1 cellular context compared by ENCODE assay signal in genomic region chr5:165232629-165233028, GRCh38.
TF ChIP-seq lines count a peak whose summit lies in the region.

No MANE protein-coding gene starts in this region.

TF ChIP-seq in GM23338, 12 proteins besides CTCF, POLR2A, EP300 and RAD21 (continued from another document):
- TF ChIP-seq ZNF462 (CRISPR knock-in tag; IDR thresholded peaks at IDR 0.05) (no peak), ZNF331 (CRISPR knock-in tag; IDR thresholded peaks at IDR 0.05; ENCODE audit: low read depth) (no peak), NANOG (IDR thresholded peaks at IDR 0.05; ENCODE audit: borderline replicate concordance) (peak; percentile 98), JUNB (IDR thresholded peaks at IDR 0.05; ENCODE audit: unreplicated experiment) (no peak)
